ENCODE assay signal across 8 cellular contexts in the genomic region with DNA sequence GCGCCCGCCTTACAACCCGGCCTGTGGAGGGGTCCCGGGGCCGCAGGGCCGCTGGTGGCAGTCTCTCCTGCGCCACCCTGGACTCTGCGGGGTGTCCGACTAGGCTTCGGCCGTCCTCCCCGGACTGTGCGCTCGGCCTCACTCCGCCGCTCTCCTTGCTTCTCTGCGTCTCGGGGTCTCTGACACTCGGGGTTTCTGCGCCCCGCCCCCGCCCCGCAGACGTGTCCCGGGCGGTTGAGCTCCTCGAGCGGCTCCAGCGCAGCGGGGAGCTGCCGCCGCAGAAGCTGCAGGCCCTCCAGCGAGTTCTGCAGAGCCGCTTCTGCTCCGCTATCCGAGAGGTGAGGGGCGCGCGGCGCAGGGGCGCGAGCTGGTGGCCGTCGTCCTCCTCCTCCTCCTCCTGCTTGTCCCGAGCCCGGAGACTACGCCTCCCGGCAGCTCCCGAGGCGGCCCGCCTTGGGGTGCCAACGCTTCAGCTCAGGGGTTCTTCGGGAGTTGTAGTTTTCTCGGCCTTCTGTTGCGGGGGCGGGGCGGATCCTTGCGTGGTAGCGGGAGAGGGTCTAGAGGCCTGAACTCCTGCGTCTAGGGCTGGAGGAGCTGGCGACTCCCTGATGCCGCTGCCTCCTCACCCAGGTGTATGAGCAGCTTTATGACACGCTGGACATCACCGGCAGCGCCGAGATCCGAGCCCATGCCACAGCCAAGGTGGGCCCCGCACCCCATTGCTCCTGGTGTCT. TPM values are rescaled to one million over a fixed set of nuclear protein-coding genes. Genes with fewer than 3 reads are reported as not detected.
A peak's percentile ranks its signal among the peaks of the same experiment; 100 is the strongest.
DNase-seq lines count a peak whose midpoint lies in the region; ATAC-seq, FAIRE-seq and TF ChIP-seq lines count a peak whose summit lies in the region.

No MANE protein-coding gene starts in this region.

- peaks cover 3% of the 10 kb centered on the region for H3K27me3 Mint-ChIP-seq in HFFc6 (ENCODE audit: insufficient read depth)

- H3K4me3 ChIP-seq in AG04449 (ENCODE audit: low read depth, low read length) (peak overlapping the region; percentile 81), bronchial epithelial cell (ENCODE audit: low read depth, low read length) (peak overlapping the region; percentile 68), small intestine (ENCODE audit: low read depth in 1 of 2, low read length in 2 of 2) (peak overlapping the region; percentile 77 to 90)

- H3K4me3 Mint-ChIP-seq in HFFc6: peak overlapping the region; percentile 86

- ATAC-seq in HG03565 (IDR thresholded peaks at IDR 0.05; ENCODE audit: unreplicated experiment): no peak
- no peak for ATAC-seq in GM21717 (IDR thresholded peaks at IDR 0.05; ENCODE audit: unreplicated experiment)

- TF ChIP-seq CTCF in AG04449 (IDR thresholded peaks at IDR 0.05; ENCODE audit: insufficient read depth, low read length, missing control alignments) (no peak), HFFc6 (IDR thresholded peaks at IDR 0.05) (no peak), bronchial epithelial cell (IDR thresholded peaks at IDR 0.05; ENCODE audit: insufficient read depth, low read length, severe bottlenecking) (no peak)

- peaks cover 49% of the 10 kb centered on the region for H3K4me1 Mint-ChIP-seq in HFFc6 (ENCODE audit: low read depth)

- H3K36me3 ChIP-seq in bronchial epithelial cell (ENCODE audit: control insufficient read depth, insufficient read depth, low read length): no peaks in the 10 kb centered on the region
- no peaks in the 10 kb centered on the region for H3K36me3 ChIP-seq in small intestine (ENCODE audit: control insufficient read depth in 2 of 2, insufficient read depth in 2 of 2, low read length in 2 of 2)

- H3K27ac ChIP-seq in small intestine (ENCODE audit: low read depth in 1 of 2, low read length in 1 of 2): peak overlapping the region; percentile 14 to 33

- FAIRE-seq in bronchial epithelial cell (lab: Jason Lieb, UNC) (no peak), small intestine (lab: Jason Lieb, UNC) (no peak)

- peaks cover 7 to 9% of the 10 kb centered on the region in 2 donors for H3K4me1 ChIP-seq in small intestine (ENCODE audit: control insufficient read depth in 2 of 2, insufficient read depth in 1 of 2, low read depth in 1 of 2, low read length in 1 of 2)

- CTCF ChIA-PET in AG04449 (lab: Yijun Ruan, JAX): interaction anchor here (0.7 to 5.3 kb wide), 16 partner anchors 9 to 121 kb away, joined by 3 to 58 read pairs (median 5); a partner anchor contains a TSS

- H3K9me3 Mint-ChIP-seq in HFFc6: no peaks in the 10 kb centered on the region

- H3K27me3 ChIP-seq in bronchial epithelial cell (ENCODE audit: control insufficient read depth, insufficient read depth, low read length): no peaks in the 10 kb centered on the region
- no peaks in the 10 kb centered on the region for H3K27me3 ChIP-seq in small intestine (ENCODE audit: control insufficient read depth in 2 of 2, insufficient read depth in 2 of 2, low read length in 2 of 2)

- WGBS in small intestine, 3 donors: 10 to 11% (median 11%) methylated on average over 60 to 68 of the region's 68 CpGs

- POLR2A ChIA-PET in AG04449 (lab: Yijun Ruan, JAX): interaction anchor here (1.1 to 1.6 kb wide), 4 partner anchors 9 to 121 kb away, joined by 3 to 8 read pairs (median 4); a partner anchor contains a TSS

- DNase-seq in AG04449 (ENCODE audit: low read depth, low spot score) (no peak), HFFc6 (peak; percentile 32), T follicular helper cell (ENCODE audit: low read depth) (peak; percentile 24), bronchial epithelial cell (ENCODE audit: low read depth) (no peak), iris pigment epithelial cell (ENCODE audit: low read depth) (peak; percentile 55), small intestine (peak; percentile 66)

- H3K36me3 Mint-ChIP-seq in HFFc6 (ENCODE audit: low read depth): 0 out of 2 replicates have a peak, but pooled peaks cover 3% of the 10 kb centered on the region

- H3K27ac Mint-ChIP-seq in HFFc6: peak overlapping the region; percentile 43

- no peaks in the 10 kb centered on the region for H3K9me3 ChIP-seq in small intestine (ENCODE audit: control insufficient read depth, low read depth)

RNA-seq across cellular contexts. Expression of a gene that starts 0.6 kb away (rescaled TPM):
- 10 to 100 TPM in 4 of 6 experiments, 1 to 10 TPM in 2; 9.3 to 12.7 (median 10.2) TPM for total RNA-seq in HFFc6 (2021; fragmentation: NEBNext Ultra II Directional; extraction: Animal tissue kit (Norgen Biotek cat#: 25700))
- 3.2 and 6.5 TPM in 2 replicates for total RNA-seq in bronchial epithelial cell
- 10 to 100 TPM in 2 of 3 donors, 1 to 10 TPM in 1; 8.4 to 21.9 (median 20.5) TPM for polyA plus RNA-seq in small intestine

RNA-seq across cellular contexts. Expression of a gene that starts 4.1 kb away (rescaled TPM):
- 1 to 10 TPM in 1 of 6 experiments, under 1 TPM in 5; 0.60 to 1.1 (median 0.71) TPM for total RNA-seq in HFFc6 (2021; fragmentation: NEBNext Ultra II Directional; extraction: Animal tissue kit (Norgen Biotek cat#: 25700))
- total RNA-seq in bronchial epithelial cell: 0.53 and 1.9 TPM in 2 replicates
- polyA plus RNA-seq in small intestine: 1 to 10 TPM; 3.8 to 7.6 (median 5.0) TPM

RNA-seq across cellular contexts. Expression of a gene that starts 4.5 kb away (rescaled TPM):
- total RNA-seq in HFFc6 (2021; fragmentation: NEBNext Ultra II Directional; extraction: Animal tissue kit (Norgen Biotek cat#: 25700)): 1 to 10 TPM; 1.9 to 2.4 (median 2.3) TPM
- total RNA-seq in bronchial epithelial cell: 1.3 and 2.2 TPM in 2 replicates
- 10 to 100 TPM; 28.2 to 48.6 (median 32.0) TPM for polyA plus RNA-seq in small intestine

RNA-seq across cellular contexts. Expression of a gene that starts 29.5 kb away (rescaled TPM):
- total RNA-seq in HFFc6 (2021; fragmentation: NEBNext Ultra II Directional; extraction: Animal tissue kit (Norgen Biotek cat#: 25700)): 100 to 1,000 TPM; 134 to 164 (median 156) TPM
- 74.5 and 126 TPM in 2 replicates for total RNA-seq in bronchial epithelial cell
- 100 to 1,000 TPM; 159 to 237 (median 220) TPM for polyA plus RNA-seq in small intestine

RNA-seq across cellular contexts. Expression of a gene that starts 40.4 kb away (rescaled TPM):
- total RNA-seq in HFFc6 (2021; fragmentation: NEBNext Ultra II Directional; extraction: Animal tissue kit (Norgen Biotek cat#: 25700)): not detected
- total RNA-seq in bronchial epithelial cell: not detected in 2 replicates
- 1 to 10 TPM in 2 of 3 donors, under 1 TPM in 1; 0.67 to 2.6 (median 2.4) TPM for polyA plus RNA-seq in small intestine

Comparison
In these comparisons a context has a peak if more than half of its experiments do, and no peak if none do; other contexts are left out.
1. DNase-seq: peak in HFFc6 (single experiment), T follicular helper cell (single experiment), iris pigment epithelial cell (single experiment) and small intestine (single experiment); none in AG04449 (single experiment) and bronchial epithelial cell (single experiment).
2. Peak in every context shown above with its lines, with median percentiles within 50 percentile points of each other: H3K4me3 ChIP-seq.